Comparison of ENCODE assay signal across 1 cellular context in genomic region chr1:27395441-27396195, GRCh38.
TF ChIP-seq lines count a peak whose summit lies in the region.

No MANE protein-coding gene starts in this region.

TF ChIP-seq in HEK293, 187 proteins besides CTCF, POLR2A, EP300 and RAD21 (continued from another document):
- TF ChIP-seq ZNF202 (tag by site-specific recombination; IDR thresholded peaks at IDR 0.05; ENCODE audit: borderline replicate concordance) (no peak), ZNF148 (tag by site-specific recombination; IDR thresholded peaks at IDR 0.05; ENCODE audit: borderline replicate concordance) (no peak), ZNF404 (tag by site-specific recombination; IDR thresholded peaks at IDR 0.05) (no peak), ZNF768 (tag by site-specific recombination; IDR thresholded peaks at IDR 0.05) (no peak), ZNF114 (tag by site-specific recombination; IDR thresholded peaks at IDR 0.05) (no peak), ZNF138 (tag by site-specific recombination; IDR thresholded peaks at IDR 0.05; ENCODE audit: borderline replicate concordance) (no peak), ZNF16 (tag by site-specific recombination; IDR thresholded peaks at IDR 0.05; ENCODE audit: low read depth) (no peak), ZBTB44 (tag by site-specific recombination; IDR thresholded peaks at IDR 0.05) (0 out of 2 replicates have a peak, but pooled peaks have one; percentile 16), ZFP37 (tag by site-specific recombination; IDR thresholded peaks at IDR 0.05) (0 out of 2 replicates have a peak, but pooled peaks have one; percentile 51), SP7 (tag by site-specific recombination; IDR thresholded peaks at IDR 0.05) (peak; percentile 42), ZNF169 (tag by site-specific recombination; IDR thresholded peaks at IDR 0.05) (no peak), ZNF624 (tag by site-specific recombination; IDR thresholded peaks at IDR 0.05) (no peak), PRDM1 (tag by site-specific recombination; IDR thresholded peaks at IDR 0.05) (no peak), ZNF654 (tag by site-specific recombination; IDR thresholded peaks at IDR 0.05; ENCODE audit: low read depth) (peak; percentile 80), ZNF629 (tag by site-specific recombination; IDR thresholded peaks at IDR 0.05) (no peak), ZNF362 (tag by site-specific recombination; IDR thresholded peaks at IDR 0.05) (peak; percentile 52; the same call in 1 of the 2 replicates), ZNF660 (tag by site-specific recombination; IDR thresholded peaks at IDR 0.05) (0 out of 2 replicates have a peak, but pooled peaks have one; percentile 78), SP3 (tag by site-specific recombination; IDR thresholded peaks at IDR 0.05) (no peak), ZNF10 (tag by site-specific recombination; IDR thresholded peaks at IDR 0.05) (peak; percentile 77; the same call in 1 of the 2 replicates), KLF10 (tag by site-specific recombination; IDR thresholded peaks at IDR 0.05) (peak; percentile 23; the same call in 1 of the 2 replicates), ZNF132 (tag by site-specific recombination; IDR thresholded peaks at IDR 0.05; ENCODE audit: borderline replicate concordance) (no peak), PATZ1 (tag by site-specific recombination; IDR thresholded peaks at IDR 0.05) (peak; percentile 37; the same call in 1 of the 2 replicates), OVOL3 (tag by site-specific recombination; IDR thresholded peaks at IDR 0.05) (no peak), ZNF280D (tag by site-specific recombination; IDR thresholded peaks at IDR 0.05) (no peak), ZNF600 (tag by site-specific recombination; IDR thresholded peaks at IDR 0.05) (peak; percentile 86), ZNF692 (tag by site-specific recombination; IDR thresholded peaks at IDR 0.05) (0 out of 2 replicates have a peak, but pooled peaks have one; percentile 16)
